In the genomic region with DNA sequence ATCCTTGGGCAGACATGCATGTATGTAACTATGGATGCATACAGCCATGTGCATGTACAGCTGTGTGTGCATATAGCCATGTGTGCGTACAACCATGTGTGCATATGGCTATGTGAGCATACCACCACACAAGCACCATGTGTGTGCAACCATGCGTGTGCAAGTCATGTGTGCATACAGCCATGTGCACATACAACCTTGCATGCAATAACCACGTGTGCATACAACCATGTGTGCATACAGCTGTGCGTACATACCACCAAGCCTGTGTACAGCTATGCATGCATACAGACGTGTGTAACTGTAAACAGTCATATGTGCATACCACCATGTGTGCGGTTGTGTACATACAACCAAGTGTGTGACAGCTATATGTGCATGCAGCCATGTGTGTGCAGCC, we compare ENCODE assay signal across 1 cellular context.
TF ChIP-seq lines count a peak whose summit lies in the region.

No MANE protein-coding gene starts in this region.

TF ChIP-seq in HepG2, 621 proteins besides CTCF, POLR2A, EP300 and RAD21:
- TF ChIP-seq, protein P1, sequence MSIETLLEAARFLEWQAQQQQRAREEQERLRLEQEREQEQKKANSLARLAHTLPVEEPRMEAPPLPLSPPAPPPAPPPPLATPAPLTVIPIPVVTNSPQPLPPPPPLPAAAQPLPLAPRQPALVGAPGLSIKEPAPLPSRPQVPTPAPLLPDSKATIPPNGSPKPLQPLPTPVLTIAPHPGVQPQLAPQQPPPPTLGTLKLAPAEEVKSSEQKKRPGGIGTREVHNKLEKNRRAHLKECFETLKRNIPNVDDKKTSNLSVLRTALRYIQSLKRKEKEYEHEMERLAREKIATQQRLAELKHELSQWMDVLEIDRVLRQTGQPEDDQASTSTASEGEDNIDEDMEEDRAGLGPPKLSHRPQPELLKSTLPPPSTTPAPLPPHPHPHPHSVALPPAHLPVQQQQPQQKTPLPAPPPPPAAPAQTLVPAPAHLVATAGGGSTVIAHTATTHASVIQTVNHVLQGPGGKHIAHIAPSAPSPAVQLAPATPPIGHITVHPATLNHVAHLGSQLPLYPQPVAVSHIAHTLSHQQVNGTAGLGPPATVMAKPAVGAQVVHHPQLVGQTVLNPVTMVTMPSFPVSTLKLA (IDR thresholded peaks at IDR 0.05): peak; percentile 99
